In genomic region chr5:154351141-154351540, GRCh38 we compare ENCODE assay signal across 30 cellular contexts.
"Had no signal": no experiment of that assay in that cellular context is flagged by ENCODE, and none has a peak within 500 bp of the region (broad histone marks: within the 10 kb centered on the region; RNA-seq: fewer than 3 reads in every experiment).

No MANE protein-coding gene starts in this region.

- DNase-seq: activated CD4-positive, alpha-beta T cell treated with anti-CD3 and anti-CD28 coated beads for 36 hours; activated CD4-positive, alpha-beta T cell treated with anti-CD3 and anti-CD28 coated beads, Interleukin-2, amount 10 ng/mL, durations not matched to agents 7 days and 5 days; activated CD4-positive, alpha-beta T cell treated with anti-CD3 and anti-CD28 coated beads, Interleukin-2, amount 50 U/mL, for 48 hours; activated CD8-positive, alpha-beta T cell treated with anti-CD3 and anti-CD28 coated beads, Interleukin-2, amount 10 ng/mL, durations not matched to agents 7 days and 5 days; activated gamma-delta T cell; activated naive CD4-positive, alpha-beta T cell treated with Interleukin-2 at 50 U/mL for 16 hours; activated naive CD8-positive, alpha-beta T cell treated with anti-CD3 and anti-CD28 coated beads, Interleukin-2, amount 10 ng/mL, durations not matched to agents 7 days and 5 days; activated T-cell treated with anti-CD3 and anti-CD28 coated beads, Interleukin-2, amount 50 U/mL, for 24 hours; amygdala; cerebellar nuclear complex; NCI-H1048; NCI-H1105 treated with DMSO at 0.1 percent for 48 hours; NCI-H1436; NCI-H1694; NCI-H1930; NCI-H2081 treated with DMSO at 0.1 percent for 48 hours; NCI-H226; NCI-H446 treated with DMSO at 0.1 percent for 48 hours; NCI-H524; NCI-H69; NCI-H82; Peyer's patch; Right ventricle myocardium superior; RPMI8226 had no signal

- H3K36me3 Mint-ChIP-seq: activated naive CD8-positive, alpha-beta T cell treated with anti-CD3 and anti-CD28 coated beads, Interleukin-2, amount 10 ng/mL, durations not matched to agents 7 days and 5 days had no signal

- H3K27me3 Mint-ChIP-seq: activated CD4-positive, alpha-beta T cell treated with anti-CD3 and anti-CD28 coated beads for 36 hours; activated CD4-positive, alpha-beta T cell treated with anti-CD3 and anti-CD28 coated beads, Interleukin-2, amount 10 ng/mL, durations not matched to agents 7 days and 5 days; activated naive CD4-positive, alpha-beta T cell treated with anti-CD3 and anti-CD28 coated beads, Interleukin-2, amount 50 U/mL, for 24 hours; activated naive CD8-positive, alpha-beta T cell treated with anti-CD3 and anti-CD28 coated beads, Interleukin-2, amount 10 ng/mL, durations not matched to agents 7 days and 5 days; activated T-cell treated with anti-CD3 and anti-CD28 coated beads, Interleukin-2, amount 50 U/mL, for 24 hours had no signal

- H3K4me3 Mint-ChIP-seq: activated CD4-positive, alpha-beta T cell treated with anti-CD3 and anti-CD28 coated beads for 36 hours; activated CD4-positive, alpha-beta T cell treated with anti-CD3 and anti-CD28 coated beads, Interleukin-2, amount 10 ng/mL, durations not matched to agents 7 days and 5 days; activated CD8-positive, alpha-beta T cell treated with anti-CD3 and anti-CD28 coated beads, Interleukin-2, amount 10 ng/mL, durations not matched to agents 7 days and 5 days; activated naive CD4-positive, alpha-beta T cell treated with anti-CD3 and anti-CD28 coated beads, Interleukin-2, amount 50 U/mL, for 24 hours; activated naive CD8-positive, alpha-beta T cell treated with anti-CD3 and anti-CD28 coated beads, Interleukin-2, amount 10 ng/mL, durations not matched to agents 7 days and 5 days; activated T-cell treated with anti-CD3 and anti-CD28 coated beads, Interleukin-2, amount 50 U/mL, for 24 hours; T-helper 1 cell treated with Interleukin-12 subunit alpha and Interleukin-12 subunit beta and Interleukin-4 antibody, amounts not matched to agents 30 μg/mL and 1 μg/mL, for 36 hours; T-helper 2 cell treated with Interferon-gamma antibody and Interleukin-4, amounts not matched to agents 5 μg/mL and 100 μg/mL, for 36 hours had no signal

- H3K27ac Mint-ChIP-seq: activated CD4-positive, alpha-beta T cell treated with anti-CD3 and anti-CD28 coated beads for 36 hours; activated CD4-positive, alpha-beta T cell treated with anti-CD3 and anti-CD28 coated beads, Interleukin-2, amount 10 ng/mL, durations not matched to agents 7 days and 5 days; activated CD8-positive, alpha-beta T cell treated with anti-CD3 and anti-CD28 coated beads, Interleukin-2, amount 10 ng/mL, durations not matched to agents 7 days and 5 days; activated naive CD4-positive, alpha-beta T cell treated with anti-CD3 and anti-CD28 coated beads, Interleukin-2, amount 50 U/mL, for 24 hours; activated naive CD8-positive, alpha-beta T cell treated with anti-CD3 and anti-CD28 coated beads, Interleukin-2, amount 10 ng/mL, durations not matched to agents 7 days and 5 days; activated T-cell treated with anti-CD3 and anti-CD28 coated beads, Interleukin-2, amount 50 U/mL, for 24 hours; activated T-helper 2 cell treated with anti-CD3 and anti-CD28 coated beads, Interferon-gamma antibody, Interleukin-2, Interleukin-4, amounts not matched to agents 10 μg/mL and 5 μg/mL and 100 μg/mL, durations not matched to agents 14 hours and 24 hours and 36 hours; T-helper 1 cell treated with Interleukin-12 subunit alpha and Interleukin-12 subunit beta and Interleukin-4 antibody, amounts not matched to agents 30 μg/mL and 1 μg/mL, for 36 hours; T-helper 2 cell treated with Interferon-gamma antibody and Interleukin-4, amounts not matched to agents 5 μg/mL and 100 μg/mL, for 36 hours had no signal

- H3K9me3 Mint-ChIP-seq: activated CD4-positive, alpha-beta T cell treated with anti-CD3 and anti-CD28 coated beads, Interleukin-2, amount 10 ng/mL, durations not matched to agents 7 days and 5 days; activated naive CD4-positive, alpha-beta T cell treated with anti-CD3 and anti-CD28 coated beads, Interleukin-2, amount 50 U/mL, for 24 hours; activated naive CD8-positive, alpha-beta T cell treated with anti-CD3 and anti-CD28 coated beads, Interleukin-2, amount 10 ng/mL, durations not matched to agents 7 days and 5 days; activated T-cell treated with anti-CD3 and anti-CD28 coated beads, Interleukin-2, amount 50 U/mL, for 24 hours; activated T-helper 2 cell treated with anti-CD3 and anti-CD28 coated beads, Interferon-gamma antibody, Interleukin-2, Interleukin-4, amounts not matched to agents 10 μg/mL and 5 μg/mL and 100 μg/mL, durations not matched to agents 14 hours and 24 hours and 36 hours; T-helper 1 cell treated with Interleukin-12 subunit alpha and Interleukin-12 subunit beta and Interleukin-4 antibody, amounts not matched to agents 30 μg/mL and 1 μg/mL, for 36 hours; T-helper 2 cell treated with Interferon-gamma antibody and Interleukin-4, amounts not matched to agents 5 μg/mL and 100 μg/mL, for 36 hours had no signal

- H3K4me3 ChIP-seq: ascending aorta, Peyer's patch, SK-N-MC had no signal

- H3K4me1 ChIP-seq: Peyer's patch had no signal

- H3K27ac ChIP-seq: ascending aorta, Peyer's patch, SK-N-MC had no signal

- H3K36me3 ChIP-seq: ascending aorta, Peyer's patch had no signal

- H3K27me3 ChIP-seq: ascending aorta, Peyer's patch had no signal

- H3K9me3 ChIP-seq: ascending aorta, Peyer's patch had no signal

- ATAC-seq: activated CD8-positive, alpha-beta T cell treated with anti-CD3 and anti-CD28 coated beads, Interleukin-2, amount 10 ng/mL, durations not matched to agents 7 days and 5 days had no signal
